Comparison of ENCODE assay signal across 22 cellular contexts in genomic region chr2:322326-322725, GRCh38. TPM values are rescaled to one million over a fixed set of nuclear protein-coding genes. Genes with fewer than 3 reads are reported as not detected.
DNase-seq lines count a peak whose midpoint lies in the region; TF ChIP-seq lines count a peak whose summit lies in the region.
"Had no signal": no experiment of that assay in that cellular context is flagged by ENCODE, and none has a peak within 500 bp of the region (broad histone marks: within the 10 kb centered on the region; RNA-seq: fewer than 3 reads in every experiment).

No MANE protein-coding gene starts in this region.

- DNase-seq in caudate nucleus (lab: John Stamatoyannopoulos, UW): peak in 26 of 61 donors; percentile 13 to 78 (median 42)
- peak in 39 of 42 donors; percentile 28 to 88 (median 58) for DNase-seq in head of caudate nucleus
- peak; percentile 45 for DNase-seq in putamen (ENCODE audit: low spot score)
- DNase-seq in ascending aorta (ENCODE audit: low spot score in 2 of 2): no peak
- no peak for DNase-seq in HuH-7 (ENCODE audit: low spot score)
- DNase-seq: AML-193; CD4-positive, alpha-beta memory T cell; CD8-positive, alpha-beta memory T cell; COR-L47; DMS 273 treated with DMSO at 0.1 percent for 48 hours; DMS153; DMS53; DMS79; DND-41; EL; GDM1 had no signal

- H3K27me3 ChIP-seq in ascending aorta: no peaks in the 10 kb centered on the region
- H3K27me3 ChIP-seq: BLaER1 treated with 17β-estradiol and CSF1 and Interleukin-3, amounts not matched to agents 10 nM and 100 nM had no signal

- H3K9me3 ChIP-seq in ascending aorta: peaks cover 0 to 8% of the 10 kb centered on the region in 2 donors
- H3K9me3 ChIP-seq: A549 had no signal

- no peaks in the 10 kb centered on the region for H3K36me3 ChIP-seq in ascending aorta
- H3K36me3 ChIP-seq: BLaER1 treated with 17β-estradiol and CSF1 and Interleukin-3, amounts not matched to agents 10 nM and 100 nM had no signal

- H3K4me3 ChIP-seq in ascending aorta: no peak overlapping the region
- H3K4me3 ChIP-seq: A549; BLaER1 treated with 17β-estradiol and CSF1 and Interleukin-3, amounts not matched to agents 10 nM and 100 nM had no signal

- intact Hi-C loops in head of caudate nucleus (cut with DNase I) (no loop called here), ascending aorta (cut with DNase I) (no loop called here)

- H3K4me1 ChIP-seq in ascending aorta: no peaks in the 10 kb centered on the region
- H3K4me1 ChIP-seq: A549 had no signal

- H3K27ac ChIP-seq in caudate nucleus (ENCODE audit: low read depth, low read length): peak overlapping the region; percentile 62
- no peak overlapping the region for H3K27ac ChIP-seq in ascending aorta
- H3K27ac ChIP-seq: 22Rv1; A549; BLaER1 treated with 17β-estradiol and CSF1 and Interleukin-3, amounts not matched to agents 10 nM and 100 nM; C4-2B had no signal

- TF ChIP-seq CTCF in ascending aorta (IDR thresholded peaks at IDR 0.05): no peak

RNA-seq across cellular contexts. Expression of gene ALKAL2, which starts 34.4 kb away (rescaled TPM):
- 26.7 TPM for total RNA-seq in ascending aorta
- total RNA-seq: A172; CD4-positive, alpha-beta memory T cell; CD8-positive, alpha-beta memory T cell; G401 had no signal

RNA-seq across cellular contexts. Expression of gene ACP1, which starts 57.6 kb away (rescaled TPM):
- total RNA-seq in ascending aorta: 30.8 TPM

RNA-seq across cellular contexts. Expression of gene SH3YL1, which starts 58.5 kb away (rescaled TPM):
- 3.0 TPM for total RNA-seq in ascending aorta

Comparison
In these comparisons a context has a peak if more than half of its experiments do, and no peak if none do; other contexts are left out.
1. DNase-seq: peak in head of caudate nucleus (39 of 42) and putamen (single experiment); none in ascending aorta (0 of 2) and HuH-7 (single experiment).